ENCODE assay signal across 34 cellular contexts in the genomic region with DNA sequence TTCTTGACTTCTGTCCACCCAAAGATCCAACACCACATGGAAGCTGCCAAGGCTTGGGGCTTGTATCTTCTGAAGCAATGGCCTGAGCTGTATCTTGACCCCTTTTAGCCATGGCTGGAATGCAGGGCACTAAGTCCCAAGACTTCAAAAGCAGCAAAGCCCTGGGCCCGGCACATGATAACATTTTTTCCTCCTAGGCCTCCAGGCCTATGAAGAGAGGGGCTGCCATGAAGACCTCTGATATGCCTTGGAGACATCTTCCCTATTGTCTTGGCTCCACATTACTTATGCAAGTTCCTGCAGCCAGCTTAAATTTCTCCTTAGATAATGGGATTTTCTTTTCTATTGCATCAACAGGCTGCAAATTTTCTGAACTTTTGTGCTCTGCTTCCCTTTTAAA.
"Had no signal": no experiment of that assay in that cellular context is flagged by ENCODE, and none has a peak within 500 bp of the region (broad histone marks: within the 10 kb centered on the region; RNA-seq: fewer than 3 reads in every experiment).

No MANE protein-coding gene starts in this region.

- H3K27me3 Mint-ChIP-seq: activated CD4-positive, alpha-beta memory T cell treated with anti-CD3 and anti-CD28 coated beads, Interleukin-2, amount 10 ng/mL, durations not matched to agents 7 days and 5 days; activated CD4-positive, alpha-beta T cell treated with anti-CD3 and anti-CD28 coated beads, Interleukin-2, amount 10 ng/mL, durations not matched to agents 7 days and 5 days; activated CD8-positive, alpha-beta memory T cell treated with anti-CD3 and anti-CD28 coated beads, Interleukin-2, amount 10 ng/mL, durations not matched to agents 7 days and 5 days; activated naive CD4-positive, alpha-beta T cell treated with anti-CD3 and anti-CD28 coated beads, Interleukin-2, amount 10 ng/mL, durations not matched to agents 7 days and 5 days; activated naive CD8-positive, alpha-beta T cell treated with anti-CD3 and anti-CD28 coated beads, Interleukin-2, amount 10 ng/mL, durations not matched to agents 7 days and 5 days; activated naive CD8-positive, alpha-beta T cell treated with anti-CD3 and anti-CD28 coated beads, Interleukin-2, amount 50 U/mL, for 24 hours; brain had no signal

- ATAC-seq: activated CD4-positive, alpha-beta T cell treated with anti-CD3 and anti-CD28 coated beads for 36 hours; activated CD4-positive, CD25-positive, alpha-beta regulatory T cell treated with anti-CD3 and anti-CD28 coated beads, Interleukin-2, amount 50 U/mL, for 24 hours; activated CD8-positive, alpha-beta memory T cell treated with anti-CD3 and anti-CD28 coated beads, Interleukin-2, amount 10 ng/mL, durations not matched to agents 7 days and 5 days; activated CD8-positive, alpha-beta T cell treated with anti-CD3 and anti-CD28 coated beads, Interleukin-2, amount 10 ng/mL, durations not matched to agents 7 days and 5 days; activated naive CD8-positive, alpha-beta T cell treated with anti-CD3 and anti-CD28 coated beads, Interleukin-2, amount 50 U/mL, for 24 hours; WTC11 had no signal

- H3K27ac Mint-ChIP-seq: activated CD4-positive, alpha-beta memory T cell treated with anti-CD3 and anti-CD28 coated beads, Interleukin-2, amount 10 ng/mL, durations not matched to agents 7 days and 5 days; activated CD4-positive, alpha-beta T cell treated with anti-CD3 and anti-CD28 coated beads for 36 hours; activated CD4-positive, alpha-beta T cell treated with anti-CD3 and anti-CD28 coated beads, Interleukin-2, amount 10 ng/mL, durations not matched to agents 7 days and 5 days; activated CD8-positive, alpha-beta memory T cell treated with anti-CD3 and anti-CD28 coated beads, Interleukin-2, amount 10 ng/mL, durations not matched to agents 7 days and 5 days; activated CD8-positive, alpha-beta T cell treated with anti-CD3 and anti-CD28 coated beads, Interleukin-2, amount 10 ng/mL, durations not matched to agents 7 days and 5 days; activated naive CD4-positive, alpha-beta T cell treated with anti-CD3 and anti-CD28 coated beads, Interleukin-2, amount 10 ng/mL, durations not matched to agents 7 days and 5 days; activated naive CD4-positive, alpha-beta T cell treated with anti-CD3 and anti-CD28 coated beads, Interleukin-2, amount 50 U/mL, for 24 hours; activated naive CD8-positive, alpha-beta T cell; activated naive CD8-positive, alpha-beta T cell treated with anti-CD3 and anti-CD28 coated beads, Interleukin-2, amount 10 ng/mL, durations not matched to agents 7 days and 5 days; activated naive CD8-positive, alpha-beta T cell treated with anti-CD3 and anti-CD28 coated beads, Interleukin-2, amount 50 U/mL, for 24 hours; activated T-cell treated with anti-CD3 and anti-CD28 coated beads, Interleukin-2, amount 50 U/mL, for 24 hours; activated T-helper 2 cell treated with anti-CD3 and anti-CD28 coated beads, Interferon-gamma antibody, Interleukin-2, Interleukin-4, amounts not matched to agents 10 μg/mL and 5 μg/mL and 100 μg/mL, durations not matched to agents 14 hours and 24 hours and 36 hours; brain; T-helper 2 cell treated with Interferon-gamma antibody and Interleukin-4, amounts not matched to agents 5 μg/mL and 100 μg/mL, for 36 hours; WTC11 had no signal

- H3K36me3 Mint-ChIP-seq: activated naive CD4-positive, alpha-beta T cell treated with anti-CD3 and anti-CD28 coated beads, Interleukin-2, amount 10 ng/mL, durations not matched to agents 7 days and 5 days; activated naive CD8-positive, alpha-beta T cell; activated naive CD8-positive, alpha-beta T cell treated with anti-CD3 and anti-CD28 coated beads, Interleukin-2, amount 10 ng/mL, durations not matched to agents 7 days and 5 days had no signal

- H3K36me3 ChIP-seq: ascending aorta, cardiac muscle cell, WERI-Rb-1 had no signal

- H3K27ac ChIP-seq: ascending aorta, cardiac muscle cell, WERI-Rb-1 had no signal

- H3K4me3 ChIP-seq: ascending aorta, cardiac muscle cell had no signal

- H3K4me1 Mint-ChIP-seq: activated CD4-positive, alpha-beta memory T cell treated with anti-CD3 and anti-CD28 coated beads, Interleukin-2, amount 10 ng/mL, durations not matched to agents 7 days and 5 days; activated CD4-positive, alpha-beta T cell treated with anti-CD3 and anti-CD28 coated beads for 36 hours; activated CD4-positive, alpha-beta T cell treated with anti-CD3 and anti-CD28 coated beads, Interleukin-2, amount 10 ng/mL, durations not matched to agents 7 days and 5 days; activated CD8-positive, alpha-beta memory T cell treated with anti-CD3 and anti-CD28 coated beads, Interleukin-2, amount 10 ng/mL, durations not matched to agents 7 days and 5 days; activated naive CD4-positive, alpha-beta T cell treated with anti-CD3 and anti-CD28 coated beads, Interleukin-2, amount 10 ng/mL, durations not matched to agents 7 days and 5 days; activated naive CD4-positive, alpha-beta T cell treated with anti-CD3 and anti-CD28 coated beads, Interleukin-2, amount 50 U/mL, for 24 hours; activated naive CD8-positive, alpha-beta T cell treated with anti-CD3 and anti-CD28 coated beads, Interleukin-2, amount 10 ng/mL, durations not matched to agents 7 days and 5 days; activated naive CD8-positive, alpha-beta T cell treated with anti-CD3 and anti-CD28 coated beads, Interleukin-2, amount 50 U/mL, for 24 hours; WTC11 had no signal

- H3K4me3 Mint-ChIP-seq: activated CD4-positive, alpha-beta memory T cell treated with anti-CD3 and anti-CD28 coated beads, Interleukin-2, amount 10 ng/mL, durations not matched to agents 7 days and 5 days; activated CD4-positive, alpha-beta T cell treated with anti-CD3 and anti-CD28 coated beads for 36 hours; activated CD4-positive, alpha-beta T cell treated with anti-CD3 and anti-CD28 coated beads, Interleukin-2, amount 10 ng/mL, durations not matched to agents 7 days and 5 days; activated CD8-positive, alpha-beta memory T cell treated with anti-CD3 and anti-CD28 coated beads, Interleukin-2, amount 10 ng/mL, durations not matched to agents 7 days and 5 days; activated CD8-positive, alpha-beta T cell treated with anti-CD3 and anti-CD28 coated beads, Interleukin-2, amount 10 ng/mL, durations not matched to agents 7 days and 5 days; activated naive CD4-positive, alpha-beta T cell treated with anti-CD3 and anti-CD28 coated beads, Interleukin-2, amount 10 ng/mL, durations not matched to agents 7 days and 5 days; activated naive CD4-positive, alpha-beta T cell treated with anti-CD3 and anti-CD28 coated beads, Interleukin-2, amount 50 U/mL, for 24 hours; activated naive CD8-positive, alpha-beta T cell; activated naive CD8-positive, alpha-beta T cell treated with anti-CD3 and anti-CD28 coated beads, Interleukin-2, amount 10 ng/mL, durations not matched to agents 7 days and 5 days; activated naive CD8-positive, alpha-beta T cell treated with anti-CD3 and anti-CD28 coated beads, Interleukin-2, amount 50 U/mL, for 24 hours; activated T-cell treated with anti-CD3 and anti-CD28 coated beads, Interleukin-2, amount 50 U/mL, for 24 hours; brain; T-helper 2 cell treated with Interferon-gamma antibody and Interleukin-4, amounts not matched to agents 5 μg/mL and 100 μg/mL, for 36 hours; WTC11 had no signal

- H3K4me1 ChIP-seq: ascending aorta had no signal

- H3K27me3 ChIP-seq: ascending aorta, cardiac muscle cell had no signal

- DNase-seq: activated CD4-positive, alpha-beta memory T cell treated with anti-CD3 and anti-CD28 coated beads, Interleukin-2, amount 10 ng/mL, durations not matched to agents 7 days and 5 days; activated CD4-positive, alpha-beta T cell treated with anti-CD3 and anti-CD28 coated beads for 1 hour; activated CD4-positive, alpha-beta T cell treated with anti-CD3 and anti-CD28 coated beads for 36 hours; activated CD4-positive, alpha-beta T cell treated with anti-CD3 and anti-CD28 coated beads for 48 hours; activated CD4-positive, alpha-beta T cell treated with anti-CD3 and anti-CD28 coated beads, Interleukin-2, amount 10 ng/mL, durations not matched to agents 7 days and 5 days; activated CD4-positive, alpha-beta T cell treated with anti-CD3 and anti-CD28 coated beads, Interleukin-2, amount 50 U/mL, for 48 hours; activated CD4-positive, CD25-positive, alpha-beta regulatory T cell; activated CD8-positive, alpha-beta memory T cell treated with anti-CD3 and anti-CD28 coated beads for 24 hours; activated CD8-positive, alpha-beta memory T cell treated with anti-CD3 and anti-CD28 coated beads, Interleukin-2, amount 10 ng/mL, durations not matched to agents 7 days and 5 days; activated CD8-positive, alpha-beta memory T cell treated with anti-CD3 and anti-CD28 coated beads, Interleukin-2, amount 50 U/mL, for 48 hours; activated CD8-positive, alpha-beta T cell treated with anti-CD3 and anti-CD28 coated beads, Interleukin-2, amount 10 ng/mL, durations not matched to agents 7 days and 5 days; activated effector memory CD4-positive, alpha-beta T cell treated with Interleukin-2 at 50 U/mL for 16 hours; activated gamma-delta T cell; activated naive CD4-positive, alpha-beta T cell treated with anti-CD3 and anti-CD28 coated beads, Interleukin-2, amount 10 ng/mL, durations not matched to agents 7 days and 5 days; activated naive CD4-positive, alpha-beta T cell treated with Interleukin-2 at 50 U/mL for 16 hours; activated naive CD8-positive, alpha-beta T cell treated with anti-CD3 and anti-CD28 coated beads, Interleukin-2, amount 10 ng/mL, durations not matched to agents 7 days and 5 days; activated naive CD8-positive, alpha-beta T cell treated with anti-CD3 and anti-CD28 coated beads, Interleukin-2, amount 50 U/mL, for 24 hours; activated T-cell treated with anti-CD3 and anti-CD28 coated beads, Interleukin-2, amount 50 U/mL, for 24 hours; activated T-cell treated with anti-CD3 and anti-CD28 coated beads, Interleukin-2, amount 50 U/mL, for 48 hours; amygdala; anterior cingulate cortex; central memory CD4-positive, alpha-beta T cell; T-helper 2 cell; T-helper 9 cell; WERI-Rb-1 had no signal
